1 cellular context compared by ENCODE assay signal in the genomic region with DNA sequence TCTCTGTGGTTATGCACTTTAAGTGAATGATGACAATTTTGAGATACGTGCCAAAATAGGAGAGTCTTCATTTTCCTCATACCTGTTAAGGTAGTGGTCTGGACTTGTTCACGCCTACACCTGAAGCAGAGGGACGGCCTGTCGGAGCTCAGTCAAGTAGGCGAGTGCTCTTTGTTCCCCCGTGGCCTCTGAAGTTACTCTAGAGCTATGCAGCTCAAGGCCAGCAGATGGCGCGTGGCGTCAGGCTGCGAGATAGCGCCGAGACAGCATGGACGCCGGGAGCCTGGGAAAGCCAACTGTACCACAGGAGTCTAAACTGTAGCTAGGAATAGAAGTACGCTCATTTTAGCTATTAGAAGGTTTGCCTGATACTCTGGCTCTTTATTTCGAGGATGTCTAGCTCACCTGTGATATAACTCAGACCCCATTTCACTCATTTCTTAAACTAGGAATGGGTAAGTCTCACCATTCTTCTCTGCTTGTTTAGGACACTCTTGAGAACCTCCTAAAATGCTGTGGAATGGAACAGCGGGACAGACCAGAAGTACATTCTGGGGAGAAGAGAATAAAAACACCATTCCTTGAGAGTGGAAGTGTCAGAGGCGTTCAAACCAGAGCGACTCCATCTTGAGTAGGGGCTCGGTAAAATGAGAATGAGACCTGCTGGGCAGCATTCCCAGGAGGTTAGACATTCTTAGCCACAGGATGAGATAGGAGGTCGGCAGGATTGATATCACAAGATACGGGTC.
TF ChIP-seq lines count a peak whose summit lies in the region.

No MANE protein-coding gene starts in this region.

TF ChIP-seq in GM12878, 131 proteins besides CTCF, POLR2A, EP300 and RAD21 (continued from another document):
- TF ChIP-seq ZNF622 (IDR thresholded peaks at IDR 0.05) (no peak), RFX5 (IDR thresholded peaks at IDR 0.05; ENCODE audit: low read depth, low read length) (0 out of 2 replicates have a peak, but pooled peaks have one; percentile 30), JUND (IDR thresholded peaks at IDR 0.05; ENCODE audit: low read depth, low read length) (no peak)
TF ChIP-seq in GM12878: peak in this region for 4.
